Comparison of ENCODE assay signal across 6 cellular contexts in genomic region chr2:74442483-74443297, GRCh38. TPM values are rescaled to one million over a fixed set of nuclear protein-coding genes. Genes with fewer than 3 reads are reported as not detected.
DNase-seq lines count a peak whose midpoint lies in the region; ATAC-seq, FAIRE-seq and TF ChIP-seq lines count a peak whose summit lies in the region.
"Not testable (repeated sequence)": the region's sequence is repeated elsewhere in the genome, so short reads cannot be mapped to it uniquely, and the experiment has no call there.

No MANE protein-coding gene starts in this region.

- H3K4me1 ChIP-seq in HepG2 (ENCODE audit: insufficient read depth, low read length) (peaks cover 68% of the 10 kb centered on the region), vagina (peaks cover 43% of the 10 kb centered on the region)
- not testable (repeated sequence) for H3K4me1 ChIP-seq in psoas muscle

- not testable (repeated sequence) for BruUV-seq in HepG2 (replicated peaks; lab: Mats Ljungman, UMichigan)

- not testable (repeated sequence) for H2AFZ ChIP-seq in HepG2 (ENCODE audit: low read length)

- not testable (repeated sequence) for H3K9me3 Mint-ChIP-seq in activated T-helper 2 cell treated with anti-CD3 and anti-CD28 coated beads, Interferon-gamma antibody, Interleukin-2, Interleukin-4, amounts not matched to agents 10 μg/mL and 5 μg/mL and 100 μg/mL, durations not matched to agents 14 hours and 24 hours and 36 hours

- peak; percentile 13 for DNase-seq in NCI-H69 (lab: John Stamatoyannopoulos, UW)
- DNase-seq in activated T-helper 2 cell treated with anti-CD3 and anti-CD28 coated beads, Interferon-gamma antibody, Interleukin-2, Interleukin-4, amounts not matched to agents 10 μg/mL and 5 μg/mL and 100 μg/mL, durations not matched to agents 14 hours and 24 hours and 36 hours (ENCODE audit: low spot score); epithelial cell of esophagus (ENCODE audit: low read depth); HepG2 (ENCODE audit: low spot score); psoas muscle; vagina (ENCODE audit: extremely low spot score in 2 of 2): not testable (repeated sequence)

- H3K27ac ChIP-seq in HepG2 (ENCODE audit: extremely low read length, insufficient read depth, low read length) (peak overlapping the region; percentile 91), vagina (peak overlapping the region; percentile 81)
- H3K27ac ChIP-seq in psoas muscle: not testable (repeated sequence)

- peaks cover 11 to 20% of the 10 kb centered on the region in 2 experiments; a peak in 4 of 5 replicates for H3K36me3 ChIP-seq in HepG2 (replicated peaks in 1 of 2; ENCODE audit: control insufficient read depth in 1 of 2, insufficient read depth in 2 of 2, low read length in 2 of 2)
- not testable (repeated sequence) for H3K36me3 ChIP-seq in psoas muscle (ENCODE audit: insufficient read depth in 1 of 2, low read depth in 1 of 2); vagina

- in situ Hi-C loops in HepG2 (cut with HindIII; ENCODE audit: extremely low pct_ligation_motif_present, low pct_unique_long_range_greater_than_20kb): not testable (repeated sequence)

- intact Hi-C loops in activated T-helper 2 cell treated with anti-CD3 and anti-CD28 coated beads, Interferon-gamma antibody, Interleukin-2, Interleukin-4, amounts not matched to agents 10 μg/mL and 5 μg/mL and 100 μg/mL, durations not matched to agents 14 hours and 24 hours and 36 hours (cut with micrococcal nuclease); psoas muscle (cut with DNase I); vagina (cut with DNase I): not testable (repeated sequence)
- intact Hi-C loops in HepG2 (cut with micrococcal nuclease; ENCODE audit: unreplicated experiment): loop anchor here (1.0 kb wide), 1 partner anchor 17 kb away; no protein-coding TSS in a partner anchor

- H3K27me3 Mint-ChIP-seq in activated T-helper 2 cell treated with anti-CD3 and anti-CD28 coated beads, Interferon-gamma antibody, Interleukin-2, Interleukin-4, amounts not matched to agents 10 μg/mL and 5 μg/mL and 100 μg/mL, durations not matched to agents 14 hours and 24 hours and 36 hours (ENCODE audit: low read depth): peaks cover 41% of the 10 kb centered on the region

- H3K9ac ChIP-seq in HepG2 (ENCODE audit: insufficient read depth, low read depth, low read length): peak overlapping the region; percentile 91

- peaks cover 26% of the 10 kb centered on the region for H4K20me1 ChIP-seq in HepG2 (ENCODE audit: insufficient read depth, low read length)

- POLR2A ChIA-PET in HepG2 (lab: Yijun Ruan, JAX): interaction anchor here (0.9 to 11.6 kb wide), 18 partner anchors 12 to 265 kb away, joined by 3 to 342 read pairs (median 10); partner anchors contain the start of genes AUP1, C2orf81, CCDC142 and DQX1

- TF ChIP-seq EP300 in HepG2 (IDR thresholded peaks at IDR 0.05; ENCODE audit: low read depth in 2 of 2, low read length in 2 of 2); HepG2 (CRISPR knock-in tag; IDR thresholded peaks at IDR 0.05; ENCODE audit: borderline replicate concordance): not testable (repeated sequence)

- not testable (repeated sequence) for TF ChIP-seq POLR2A in HepG2 (IDR thresholded peaks at IDR 0.05; ENCODE audit: insufficient read depth in 1 of 2, low read depth in 2 of 2, low read length in 2 of 2); vagina (IDR thresholded peaks at IDR 0.05)

- H3K27me3 ChIP-seq in HepG2 (ENCODE audit: control insufficient read depth in 1 of 2, insufficient read depth in 2 of 2, low read length in 2 of 2); vagina: not testable (repeated sequence)
- H3K27me3 ChIP-seq in psoas muscle (ENCODE audit: insufficient read depth in 3 of 3, low read length in 2 of 3): peaks cover 0 to 27% (median 15%) of the 10 kb centered on the region in 3 donors

- H3K79me2 ChIP-seq in HepG2 (ENCODE audit: insufficient read depth, low read length): peaks cover 43% of the 10 kb centered on the region

- not testable (repeated sequence) for H3K9me3 ChIP-seq in HepG2 (ENCODE audit: low read length); psoas muscle; vagina

- not testable (repeated sequence) for FAIRE-seq in HepG2 (lab: Jason Lieb, UNC)

- H3K4me1 Mint-ChIP-seq in activated T-helper 2 cell treated with anti-CD3 and anti-CD28 coated beads, Interferon-gamma antibody, Interleukin-2, Interleukin-4, amounts not matched to agents 10 μg/mL and 5 μg/mL and 100 μg/mL, durations not matched to agents 14 hours and 24 hours and 36 hours (ENCODE audit: low read depth): not testable (repeated sequence)

- H3K4me2 ChIP-seq in HepG2 (ENCODE audit: low read depth, low read length): peak overlapping the region; percentile 95

- not testable (repeated sequence) for ATAC-seq in HepG2, psoas muscle

- not testable (repeated sequence) for H3K27ac Mint-ChIP-seq in activated T-helper 2 cell treated with anti-CD3 and anti-CD28 coated beads, Interferon-gamma antibody, Interleukin-2, Interleukin-4, amounts not matched to agents 10 μg/mL and 5 μg/mL and 100 μg/mL, durations not matched to agents 14 hours and 24 hours and 36 hours

- CTCF ChIA-PET in HepG2 (lab: Yijun Ruan, JAX; ENCODE audit: low intra/inter-chr PET ratio, low total read pairs): not testable (repeated sequence)

- H3K36me3 Mint-ChIP-seq in activated T-helper 2 cell treated with anti-CD3 and anti-CD28 coated beads, Interferon-gamma antibody, Interleukin-2, Interleukin-4, amounts not matched to agents 10 μg/mL and 5 μg/mL and 100 μg/mL, durations not matched to agents 14 hours and 24 hours and 36 hours (ENCODE audit: low read depth): not testable (repeated sequence)

- TF ChIP-seq CTCF in epithelial cell of esophagus (IDR thresholded peaks at IDR 0.05; ENCODE audit: insufficient read depth, low read depth, low read length, missing control alignments); HepG2 (CRISPR knock-in tag; IDR thresholded peaks at IDR 0.05); psoas muscle (IDR thresholded peaks at IDR 0.05); vagina (IDR thresholded peaks at IDR 0.05): not testable (repeated sequence)

- 45% methylated on average over 16 of the region's 16 CpGs for WGBS in HepG2 (ENCODE audit: low lambda C conversion rate)
- 92 to 94% (median 93%) methylated on average over 16 of the region's 16 CpGs for WGBS in psoas muscle, 3 donors

- TF ChIP-seq RAD21 in HepG2 (CRISPR knock-in tag; IDR thresholded peaks at IDR 0.05): not testable (repeated sequence)

- H3K4me3 ChIP-seq in epithelial cell of esophagus (ENCODE audit: low read length) (peak overlapping the region; percentile 72), HepG2 (replicated peaks in 1 of 3; ENCODE audit: insufficient read depth in 1 of 3, low read depth in 2 of 3, low read length in 3 of 3) (peak overlapping the region; percentile 76 to 94 (median 93)), psoas muscle (peak overlapping the region; percentile 64), vagina (peak overlapping the region; percentile 47 to 58)

- peak overlapping the region; percentile 61 for H3K4me3 Mint-ChIP-seq in activated T-helper 2 cell treated with anti-CD3 and anti-CD28 coated beads, Interferon-gamma antibody, Interleukin-2, Interleukin-4, amounts not matched to agents 10 μg/mL and 5 μg/mL and 100 μg/mL, durations not matched to agents 14 hours and 24 hours and 36 hours (ENCODE audit: low read depth)

RNA-seq across cellular contexts. Expression of gene RTKN, which starts 1.0 kb away (rescaled TPM):
- 2.2 and 3.9 TPM in 2 replicates for total RNA-seq in activated T-helper 2 cell treated with anti-CD3 and anti-CD28 coated beads, Interferon-gamma antibody, Interleukin-2, Interleukin-4, amounts not matched to agents 10 μg/mL and 5 μg/mL and 100 μg/mL, durations not matched to agents 14 hours and 24 hours and 36 hours
- total RNA-seq in HepG2 (2016; rRNA removed; fragmentation: Illumina TruSeq; extraction: Trizol) (107 and 159 TPM in 2 replicates), psoas muscle (10 to 100 TPM in 2 of 4 donors, 1 to 10 TPM in 2; 6.0 to 18.8 (median 9.0) TPM), vagina (24.6 TPM)
- total RNA-seq in HepG2 (2016; cell fraction: cytosol; rRNA removed; fragmentation: Illumina TruSeq; extraction: Trizol; ENCODE audit: low read depth): 32.3 and 32.8 TPM in 2 replicates
- 92.8 and 167 TPM in 2 replicates for total RNA-seq in HepG2 (2016; cell fraction: insoluble cytoplasmic fraction; rRNA removed; fragmentation: Illumina TruSeq; extraction: Trizol)
- 71.3 and 83.2 TPM in 2 replicates for total RNA-seq in HepG2 (2016; cell fraction: membrane; rRNA removed; fragmentation: Illumina TruSeq; extraction: Trizol)
- 134 and 147 TPM in 2 replicates for total RNA-seq in HepG2 (2016; cell fraction: nucleus; rRNA removed; fragmentation: Illumina TruSeq; extraction: Trizol)
- polyA plus RNA-seq in HepG2 (2011; rRNA removed) (166 and 187 TPM in 2 replicates), psoas muscle (10 to 100 TPM in 1 of 3 donors, 1 to 10 TPM in 2; 3.1 to 12.1 (median 6.6) TPM)
- polyA plus RNA-seq in HepG2 (2011; cell fraction: cytosol; rRNA removed): 105 and 146 TPM in 2 replicates
- polyA plus RNA-seq in HepG2 (2011; cell fraction: nucleus; rRNA removed): 693 and 745 TPM in 2 replicates
- 111 and 123 TPM in 2 replicates for polyA plus RNA-seq in HepG2 (2012)
- 19.8 and 20.3 TPM in 2 replicates for polyA plus RNA-seq in HepG2 (2016; cell fraction: cytosol; fragmentation: Illumina TruSeq; extraction: Trizol; ENCODE audit: low read depth)
- polyA plus RNA-seq in HepG2 (2016; cell fraction: insoluble cytoplasmic fraction; fragmentation: Illumina TruSeq; extraction: Trizol; ENCODE audit: low read depth): 106 and 117 TPM in 2 replicates
- polyA plus RNA-seq in HepG2 (2016; cell fraction: membrane; fragmentation: Illumina TruSeq; extraction: Trizol; ENCODE audit: low read depth): 48.0 and 54.9 TPM in 2 replicates
- polyA plus RNA-seq in HepG2 (2016; cell fraction: nucleus; fragmentation: Illumina TruSeq; extraction: Trizol; ENCODE audit: insufficient read depth, low read depth): 311 and 321 TPM in 2 replicates
- polyA minus RNA-seq in HepG2 (2011; rRNA and poly(A)+ RNA removed; ENCODE audit: low replicate concordance): 14.0 and 202 TPM in 2 replicates
- polyA minus RNA-seq in HepG2 (2011; cell fraction: cytosol; rRNA and poly(A)+ RNA removed): 51.2 and 66.4 TPM in 2 replicates
- polyA minus RNA-seq in HepG2 (2011; cell fraction: nucleus; rRNA and poly(A)+ RNA removed): 211 and 223 TPM in 2 replicates

RNA-seq across cellular contexts. Expression of gene INO80B, which starts 12.2 kb away (rescaled TPM):
- total RNA-seq in activated T-helper 2 cell treated with anti-CD3 and anti-CD28 coated beads, Interferon-gamma antibody, Interleukin-2, Interleukin-4, amounts not matched to agents 10 μg/mL and 5 μg/mL and 100 μg/mL, durations not matched to agents 14 hours and 24 hours and 36 hours: 45.2 and 48.5 TPM in 2 replicates
- total RNA-seq in HepG2 (2016; rRNA removed; fragmentation: Illumina TruSeq; extraction: Trizol) (10.0 and 14.5 TPM in 2 replicates), psoas muscle (10 to 100 TPM; 23.6 to 39.0 (median 28.6) TPM), vagina (32.7 TPM)
- total RNA-seq in HepG2 (2016; cell fraction: cytosol; rRNA removed; fragmentation: Illumina TruSeq; extraction: Trizol; ENCODE audit: low read depth): 5.0 and 7.0 TPM in 2 replicates
- total RNA-seq in HepG2 (2016; cell fraction: insoluble cytoplasmic fraction; rRNA removed; fragmentation: Illumina TruSeq; extraction: Trizol): 8.7 and 16.5 TPM in 2 replicates
- total RNA-seq in HepG2 (2016; cell fraction: membrane; rRNA removed; fragmentation: Illumina TruSeq; extraction: Trizol): 9.3 and 10.1 TPM in 2 replicates
- total RNA-seq in HepG2 (2016; cell fraction: nucleus; rRNA removed; fragmentation: Illumina TruSeq; extraction: Trizol): 12.6 and 17.1 TPM in 2 replicates
- polyA plus RNA-seq in HepG2 (2011; rRNA removed) (6.2 and 7.9 TPM in 2 replicates), psoas muscle (10 to 100 TPM; 29.1 to 61.1 (median 41.7) TPM)
- 4.5 and 4.9 TPM in 2 replicates for polyA plus RNA-seq in HepG2 (2011; cell fraction: cytosol; rRNA removed)
- 63.6 and 70.4 TPM in 2 replicates for polyA plus RNA-seq in HepG2 (2011; cell fraction: nucleus; rRNA removed)
- 13.1 and 14.4 TPM in 2 replicates for polyA plus RNA-seq in HepG2 (2012)
- 4.5 and 5.4 TPM in 2 replicates for polyA plus RNA-seq in HepG2 (2016; cell fraction: cytosol; fragmentation: Illumina TruSeq; extraction: Trizol; ENCODE audit: low read depth)
- 15.4 and 15.7 TPM in 2 replicates for polyA plus RNA-seq in HepG2 (2016; cell fraction: insoluble cytoplasmic fraction; fragmentation: Illumina TruSeq; extraction: Trizol; ENCODE audit: low read depth)
- 10.1 and 13.1 TPM in 2 replicates for polyA plus RNA-seq in HepG2 (2016; cell fraction: membrane; fragmentation: Illumina TruSeq; extraction: Trizol; ENCODE audit: low read depth)
- polyA plus RNA-seq in HepG2 (2016; cell fraction: nucleus; fragmentation: Illumina TruSeq; extraction: Trizol; ENCODE audit: insufficient read depth, low read depth): 30.3 and 40.1 TPM in 2 replicates
- 2.5 and 7.3 TPM in 2 replicates for polyA minus RNA-seq in HepG2 (2011; rRNA and poly(A)+ RNA removed; ENCODE audit: low replicate concordance)
- polyA minus RNA-seq in HepG2 (2011; cell fraction: cytosol; rRNA and poly(A)+ RNA removed): 1.3 TPM in 1 of 2 replicates, not detected in the other
- polyA minus RNA-seq in HepG2 (2011; cell fraction: nucleus; rRNA and poly(A)+ RNA removed): 14.5 and 22.5 TPM in 2 replicates

RNA-seq across cellular contexts. Expression of gene WBP1, which starts 15.5 kb away (rescaled TPM):
- 38.6 and 40.7 TPM in 2 replicates for total RNA-seq in activated T-helper 2 cell treated with anti-CD3 and anti-CD28 coated beads, Interferon-gamma antibody, Interleukin-2, Interleukin-4, amounts not matched to agents 10 μg/mL and 5 μg/mL and 100 μg/mL, durations not matched to agents 14 hours and 24 hours and 36 hours
- total RNA-seq in HepG2 (2016; rRNA removed; fragmentation: Illumina TruSeq; extraction: Trizol) (26.5 and 38.8 TPM in 2 replicates), psoas muscle (10 to 100 TPM; 21.6 to 41.3 (median 23.4) TPM), vagina (63.1 TPM)
- 50.0 and 58.3 TPM in 2 replicates for total RNA-seq in HepG2 (2016; cell fraction: cytosol; rRNA removed; fragmentation: Illumina TruSeq; extraction: Trizol; ENCODE audit: low read depth)
- total RNA-seq in HepG2 (2016; cell fraction: insoluble cytoplasmic fraction; rRNA removed; fragmentation: Illumina TruSeq; extraction: Trizol): 27.8 and 36.5 TPM in 2 replicates
- total RNA-seq in HepG2 (2016; cell fraction: membrane; rRNA removed; fragmentation: Illumina TruSeq; extraction: Trizol): 61.3 and 76.9 TPM in 2 replicates
- 25.9 and 29.1 TPM in 2 replicates for total RNA-seq in HepG2 (2016; cell fraction: nucleus; rRNA removed; fragmentation: Illumina TruSeq; extraction: Trizol)
- polyA plus RNA-seq in HepG2 (2011; rRNA removed) (85.7 and 107 TPM in 2 replicates), psoas muscle (10 to 100 TPM; 19.4 to 26.2 (median 24.7) TPM)
- polyA plus RNA-seq in HepG2 (2011; cell fraction: cytosol; rRNA removed): 77.8 and 109 TPM in 2 replicates
- 406 and 434 TPM in 2 replicates for polyA plus RNA-seq in HepG2 (2011; cell fraction: nucleus; rRNA removed)
- 45.0 and 50.3 TPM in 2 replicates for polyA plus RNA-seq in HepG2 (2012)
- 82.9 and 90.6 TPM in 2 replicates for polyA plus RNA-seq in HepG2 (2016; cell fraction: cytosol; fragmentation: Illumina TruSeq; extraction: Trizol; ENCODE audit: low read depth)
- 41.4 and 46.0 TPM in 2 replicates for polyA plus RNA-seq in HepG2 (2016; cell fraction: insoluble cytoplasmic fraction; fragmentation: Illumina TruSeq; extraction: Trizol; ENCODE audit: low read depth)
- 87.2 and 99.7 TPM in 2 replicates for polyA plus RNA-seq in HepG2 (2016; cell fraction: membrane; fragmentation: Illumina TruSeq; extraction: Trizol; ENCODE audit: low read depth)
- 71.0 and 71.7 TPM in 2 replicates for polyA plus RNA-seq in HepG2 (2016; cell fraction: nucleus; fragmentation: Illumina TruSeq; extraction: Trizol; ENCODE audit: insufficient read depth, low read depth)
- polyA minus RNA-seq in HepG2 (2011; rRNA and poly(A)+ RNA removed; ENCODE audit: low replicate concordance): 54.1 and 96.5 TPM in 2 replicates
- polyA minus RNA-seq in HepG2 (2011; cell fraction: cytosol; rRNA and poly(A)+ RNA removed): 9.6 and 9.8 TPM in 2 replicates
- polyA minus RNA-seq in HepG2 (2011; cell fraction: nucleus; rRNA and poly(A)+ RNA removed): 29.4 and 41.2 TPM in 2 replicates

RNA-seq across cellular contexts. Expression of gene WDR54, which starts 21.2 kb away (rescaled TPM):
- total RNA-seq in activated T-helper 2 cell treated with anti-CD3 and anti-CD28 coated beads, Interferon-gamma antibody, Interleukin-2, Interleukin-4, amounts not matched to agents 10 μg/mL and 5 μg/mL and 100 μg/mL, durations not matched to agents 14 hours and 24 hours and 36 hours: 76.7 and 78.0 TPM in 2 replicates
- total RNA-seq in HepG2 (2016; rRNA removed; fragmentation: Illumina TruSeq; extraction: Trizol) (1.3 and 2.0 TPM in 2 replicates), psoas muscle (1 to 10 TPM; 1.1 to 1.6 (median 1.4) TPM), vagina (8.8 TPM)
- 1.5 TPM in 2 replicates for total RNA-seq in HepG2 (2016; cell fraction: cytosol; rRNA removed; fragmentation: Illumina TruSeq; extraction: Trizol; ENCODE audit: low read depth)
- 1.4 and 1.6 TPM in 2 replicates for total RNA-seq in HepG2 (2016; cell fraction: insoluble cytoplasmic fraction; rRNA removed; fragmentation: Illumina TruSeq; extraction: Trizol)
- 1.1 and 1.4 TPM in 2 replicates for total RNA-seq in HepG2 (2016; cell fraction: membrane; rRNA removed; fragmentation: Illumina TruSeq; extraction: Trizol)
- 0.66 and 2.7 TPM in 2 replicates for total RNA-seq in HepG2 (2016; cell fraction: nucleus; rRNA removed; fragmentation: Illumina TruSeq; extraction: Trizol)
- polyA plus RNA-seq in HepG2 (2011; rRNA removed) (12.4 and 17.3 TPM in 2 replicates), psoas muscle (1 to 10 TPM in 2 of 3 donors, under 1 TPM in 1; 0.52 to 2.4 (median 2.4) TPM)
- polyA plus RNA-seq in HepG2 (2011; cell fraction: cytosol; rRNA removed): 12.3 and 28.2 TPM in 2 replicates
- 15.9 and 19.2 TPM in 2 replicates for polyA plus RNA-seq in HepG2 (2011; cell fraction: nucleus; rRNA removed)
- 12.9 and 25.5 TPM in 2 replicates for polyA plus RNA-seq in HepG2 (2012)
- 1.2 and 1.3 TPM in 2 replicates for polyA plus RNA-seq in HepG2 (2016; cell fraction: cytosol; fragmentation: Illumina TruSeq; extraction: Trizol; ENCODE audit: low read depth)
- 1.2 TPM in 2 replicates for polyA plus RNA-seq in HepG2 (2016; cell fraction: insoluble cytoplasmic fraction; fragmentation: Illumina TruSeq; extraction: Trizol; ENCODE audit: low read depth)
- 0.55 and 1.1 TPM in 2 replicates for polyA plus RNA-seq in HepG2 (2016; cell fraction: membrane; fragmentation: Illumina TruSeq; extraction: Trizol; ENCODE audit: low read depth)
- polyA plus RNA-seq in HepG2 (2016; cell fraction: nucleus; fragmentation: Illumina TruSeq; extraction: Trizol; ENCODE audit: insufficient read depth, low read depth): 1.7 and 1.8 TPM in 2 replicates
- 40.5 and 150 TPM in 2 replicates for polyA minus RNA-seq in HepG2 (2011; rRNA and poly(A)+ RNA removed; ENCODE audit: low replicate concordance)
- 4.6 and 10.5 TPM in 2 replicates for polyA minus RNA-seq in HepG2 (2011; cell fraction: cytosol; rRNA and poly(A)+ RNA removed)
- polyA minus RNA-seq in HepG2 (2011; cell fraction: nucleus; rRNA and poly(A)+ RNA removed): 2.7 and 4.5 TPM in 2 replicates

RNA-seq across cellular contexts. Expression of gene C2orf81, which starts 21.3 kb away (rescaled TPM):
- total RNA-seq in activated T-helper 2 cell treated with anti-CD3 and anti-CD28 coated beads, Interferon-gamma antibody, Interleukin-2, Interleukin-4, amounts not matched to agents 10 μg/mL and 5 μg/mL and 100 μg/mL, durations not matched to agents 14 hours and 24 hours and 36 hours: 1.6 and 1.9 TPM in 2 replicates
- total RNA-seq in HepG2 (2016; rRNA removed; fragmentation: Illumina TruSeq; extraction: Trizol): 0.13 and 0.15 TPM in 2 replicates
- not detected in 2 replicates for total RNA-seq in HepG2 (2016; cell fraction: cytosol; rRNA removed; fragmentation: Illumina TruSeq; extraction: Trizol; ENCODE audit: low read depth)
- total RNA-seq in HepG2 (2016; cell fraction: insoluble cytoplasmic fraction; rRNA removed; fragmentation: Illumina TruSeq; extraction: Trizol): 0.09 TPM in 1 of 2 replicates, not detected in the other
- not detected in 2 replicates for total RNA-seq in HepG2 (2016; cell fraction: membrane; rRNA removed; fragmentation: Illumina TruSeq; extraction: Trizol)
- 0.16 TPM in 1 of 2 replicates, not detected in the other for total RNA-seq in HepG2 (2016; cell fraction: nucleus; rRNA removed; fragmentation: Illumina TruSeq; extraction: Trizol)
- polyA plus RNA-seq in HepG2 (2011; rRNA removed): 0.05 and 0.17 TPM in 2 replicates
- polyA plus RNA-seq in HepG2 (2011; cell fraction: cytosol; rRNA removed): 0.12 and 0.13 TPM in 2 replicates
- polyA plus RNA-seq in HepG2 (2011; cell fraction: nucleus; rRNA removed): 0.21 TPM in 2 replicates
- 0.13 TPM in 1 of 2 replicates, not detected in the other for polyA plus RNA-seq in HepG2 (2012)
- polyA plus RNA-seq in HepG2 (2016; cell fraction: cytosol; fragmentation: Illumina TruSeq; extraction: Trizol; ENCODE audit: low read depth): not detected in 2 replicates
- polyA plus RNA-seq in HepG2 (2016; cell fraction: insoluble cytoplasmic fraction; fragmentation: Illumina TruSeq; extraction: Trizol; ENCODE audit: low read depth): 0.16 TPM in 1 of 2 replicates, not detected in the other
- polyA plus RNA-seq in HepG2 (2016; cell fraction: membrane; fragmentation: Illumina TruSeq; extraction: Trizol; ENCODE audit: low read depth): 0.24 and 0.29 TPM in 2 replicates
- polyA plus RNA-seq in HepG2 (2016; cell fraction: nucleus; fragmentation: Illumina TruSeq; extraction: Trizol; ENCODE audit: insufficient read depth, low read depth): 0.35 TPM in 1 of 2 replicates, not detected in the other
- 0.49 and 0.58 TPM in 2 replicates for polyA minus RNA-seq in HepG2 (2011; rRNA and poly(A)+ RNA removed; ENCODE audit: low replicate concordance)
- not detected in 2 replicates for polyA minus RNA-seq in HepG2 (2011; cell fraction: cytosol; rRNA and poly(A)+ RNA removed)
- polyA minus RNA-seq in HepG2 (2011; cell fraction: nucleus; rRNA and poly(A)+ RNA removed): not detected in 2 replicates
- total RNA-seq in psoas muscle: under 1 TPM; 0.15 to 0.46 (median 0.39) TPM
- under 1 TPM; 0.06 to 0.34 (median 0.23) TPM for polyA plus RNA-seq in psoas muscle
- 2.7 TPM for total RNA-seq in vagina
